ENCODE assay signal across 29 cellular contexts in the genomic region with DNA sequence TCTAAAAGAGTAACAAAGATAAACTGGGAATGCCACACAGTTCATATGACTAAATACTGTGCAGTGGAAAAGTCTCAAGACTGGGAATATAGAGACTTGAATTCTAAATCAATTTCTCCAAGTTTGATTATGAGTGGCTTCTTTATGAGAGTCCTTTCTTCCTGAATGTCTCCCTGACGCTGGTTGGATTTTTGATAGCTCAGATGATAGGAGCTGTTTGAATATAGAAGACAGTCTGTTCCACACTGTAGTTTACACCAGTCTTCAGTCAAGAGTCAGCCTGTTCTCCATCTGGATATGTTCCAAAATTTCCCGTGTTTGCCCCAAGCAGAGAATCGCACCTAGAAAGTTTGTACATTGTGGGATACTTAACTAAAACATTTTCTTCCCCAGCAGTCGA.
"Had no signal": no experiment of that assay in that cellular context is flagged by ENCODE, and none has a peak within 500 bp of the region (broad histone marks: within the 10 kb centered on the region; RNA-seq: fewer than 3 reads in every experiment).

No MANE protein-coding gene starts in this region.

- H3K27me3 ChIP-seq: adrenal gland, body of pancreas, breast epithelium, Peyer's patch had no signal

- H3K27ac ChIP-seq: adrenal gland, breast epithelium, Peyer's patch had no signal

- DNase-seq: activated CD4-positive, alpha-beta T cell treated with anti-CD3 and anti-CD28 coated beads for 36 hours; activated CD4-positive, alpha-beta T cell treated with anti-CD3 and anti-CD28 coated beads, Interleukin-2, amount 10 ng/mL, durations not matched to agents 7 days and 5 days; activated CD4-positive, alpha-beta T cell treated with anti-CD3 and anti-CD28 coated beads, Interleukin-2, amount 50 U/mL, for 48 hours; activated CD8-positive, alpha-beta memory T cell treated with anti-CD3 and anti-CD28 coated beads, Interleukin-2, amount 50 U/mL, for 4 hours; activated CD8-positive, alpha-beta T cell treated with anti-CD3 and anti-CD28 coated beads, Interleukin-2, amount 10 ng/mL, durations not matched to agents 7 days and 5 days; activated gamma-delta T cell treated with Interleukin-2 at 50 U/mL for 16 hours; activated naive CD4-positive, alpha-beta T cell treated with anti-CD3 and anti-CD28 coated beads for 36 hours; activated T-cell treated with anti-CD3 and anti-CD28 coated beads for 4 hours; activated T-cell treated with anti-CD3 and anti-CD28 coated beads, Interleukin-2, amount 50 U/mL, for 4 hours; adrenal gland; body of pancreas; NCI-H1105; NCI-H1417 treated with DMSO at 0.1 percent for 48 hours; NCI-H1930; NCI-H510A; NCI-H526; NCI-H748 treated with DMSO at 0.1 percent for 48 hours; NK-92 treated with Interleukin-12 subunit alpha and Interleukin-12 subunit beta, amount 100 ng/mL, for 24 hours; PC-3; Peyer's patch; RPMI8226; SIG-M5; SW 1271; T1000 had no signal

- H3K36me3 Mint-ChIP-seq: activated naive CD4-positive, alpha-beta T cell treated with anti-CD3 and anti-CD28 coated beads, Interleukin-2, amount 50 U/mL, for 72 hours; WTC11 had no signal

- H3K4me3 ChIP-seq: adrenal gland, body of pancreas, breast epithelium, Peyer's patch had no signal

- H3K36me3 ChIP-seq: adrenal gland, breast epithelium, Peyer's patch had no signal

- H3K9me3 ChIP-seq: adrenal gland, body of pancreas, breast epithelium, Peyer's patch had no signal

- ATAC-seq: activated CD4-positive, alpha-beta T cell treated with anti-CD3 and anti-CD28 coated beads for 36 hours; activated CD4-positive, CD25-positive, alpha-beta regulatory T cell treated with anti-CD3 and anti-CD28 coated beads, Interleukin-2, amount 50 U/mL, for 24 hours; activated CD8-positive, alpha-beta T cell treated with anti-CD3 and anti-CD28 coated beads, Interleukin-2, amount 10 ng/mL, durations not matched to agents 7 days and 5 days; activated naive CD4-positive, alpha-beta T cell treated with anti-CD3 and anti-CD28 coated beads, Interleukin-2, amount 50 U/mL, for 72 hours; activated T-cell treated with anti-CD3 and anti-CD28 coated beads, Interleukin-2, amount 50 U/mL, for 4 hours; body of pancreas; PC-3; WTC11 had no signal

- H3K27me3 Mint-ChIP-seq: activated CD4-positive, alpha-beta T cell treated with anti-CD3 and anti-CD28 coated beads, Interleukin-2, amount 10 ng/mL, durations not matched to agents 7 days and 5 days had no signal

- H3K4me3 Mint-ChIP-seq: activated CD4-positive, alpha-beta T cell treated with anti-CD3 and anti-CD28 coated beads for 36 hours; activated CD4-positive, alpha-beta T cell treated with anti-CD3 and anti-CD28 coated beads, Interleukin-2, amount 10 ng/mL, durations not matched to agents 7 days and 5 days; activated CD8-positive, alpha-beta T cell treated with anti-CD3 and anti-CD28 coated beads, Interleukin-2, amount 10 ng/mL, durations not matched to agents 7 days and 5 days; activated naive CD4-positive, alpha-beta T cell treated with anti-CD3 and anti-CD28 coated beads for 36 hours; activated T-cell treated with anti-CD3 and anti-CD28 coated beads, Interleukin-2, amount 50 U/mL, for 4 hours; activated T-helper 1 cell treated with anti-CD3 and anti-CD28 coated beads, Interleukin-12 subunit alpha, Interleukin-12 subunit beta, Interleukin-2, Interleukin-4 antibody, amounts not matched to agents 30 ng/mL and 10 ng/mL and 1 ng/mL, durations not matched to agents 14 hours and 24 hours and 36 hours; WTC11 had no signal

- H3K4me1 ChIP-seq: adrenal gland, breast epithelium, Peyer's patch had no signal

- H3K9me3 Mint-ChIP-seq: activated CD4-positive, alpha-beta T cell treated with anti-CD3 and anti-CD28 coated beads, Interleukin-2, amount 10 ng/mL, durations not matched to agents 7 days and 5 days; activated naive CD4-positive, alpha-beta T cell treated with anti-CD3 and anti-CD28 coated beads for 36 hours; activated naive CD4-positive, alpha-beta T cell treated with anti-CD3 and anti-CD28 coated beads, Interleukin-2, amount 50 U/mL, for 72 hours; activated T-cell treated with anti-CD3 and anti-CD28 coated beads, Interleukin-2, amount 50 U/mL, for 4 hours; activated T-helper 1 cell treated with anti-CD3 and anti-CD28 coated beads, Interleukin-12 subunit alpha, Interleukin-12 subunit beta, Interleukin-2, Interleukin-4 antibody, amounts not matched to agents 30 ng/mL and 10 ng/mL and 1 ng/mL, durations not matched to agents 14 hours and 24 hours and 36 hours; WTC11 had no signal

- H3K27ac Mint-ChIP-seq: activated CD4-positive, alpha-beta T cell treated with anti-CD3 and anti-CD28 coated beads for 36 hours; activated CD4-positive, alpha-beta T cell treated with anti-CD3 and anti-CD28 coated beads, Interleukin-2, amount 10 ng/mL, durations not matched to agents 7 days and 5 days; activated CD8-positive, alpha-beta T cell treated with anti-CD3 and anti-CD28 coated beads, Interleukin-2, amount 10 ng/mL, durations not matched to agents 7 days and 5 days; activated naive CD4-positive, alpha-beta T cell treated with anti-CD3 and anti-CD28 coated beads for 36 hours; activated naive CD4-positive, alpha-beta T cell treated with anti-CD3 and anti-CD28 coated beads, Interleukin-2, amount 50 U/mL, for 72 hours; activated T-helper 1 cell treated with anti-CD3 and anti-CD28 coated beads, Interleukin-12 subunit alpha, Interleukin-12 subunit beta, Interleukin-2, Interleukin-4 antibody, amounts not matched to agents 30 ng/mL and 10 ng/mL and 1 ng/mL, durations not matched to agents 14 hours and 24 hours and 36 hours; WTC11 had no signal

- H3K4me1 Mint-ChIP-seq: activated CD4-positive, alpha-beta T cell treated with anti-CD3 and anti-CD28 coated beads for 36 hours; activated CD4-positive, alpha-beta T cell treated with anti-CD3 and anti-CD28 coated beads, Interleukin-2, amount 10 ng/mL, durations not matched to agents 7 days and 5 days had no signal
